Comparison of ENCODE assay signal across 11 cellular contexts in genomic region chr16:85384831-85385462, GRCh38.
A peak's percentile ranks its signal among the peaks of the same experiment; 100 is the strongest.
DNase-seq lines count a peak whose midpoint lies in the region; ATAC-seq and TF ChIP-seq lines count a peak whose summit lies in the region.
"Had no signal": no experiment of that assay in that cellular context is flagged by ENCODE, and none has a peak within 500 bp of the region (broad histone marks: within the 10 kb centered on the region; RNA-seq: fewer than 3 reads in every experiment).

No MANE protein-coding gene starts in this region.

- H3K27ac ChIP-seq in C4-2B (peak overlapping the region; percentile 72), right lobe of liver (no peak overlapping the region), OCI-LY7 (ENCODE audit: low read depth, low read length, poor library complexity, severe bottlenecking) (no peak overlapping the region)

- H3K9me3 ChIP-seq in right lobe of liver (no peaks in the 10 kb centered on the region), OCI-LY7 (ENCODE audit: low read length) (no peaks in the 10 kb centered on the region)

- no peaks in the 10 kb centered on the region for H3K79me2 ChIP-seq in OCI-LY7 (ENCODE audit: insufficient read depth, low read depth, low read length)

- H3K4me1 ChIP-seq in right lobe of liver, result peaks cover 0 to 6% (median 0%) of the 10 kb centered on the region in 4 donors
- no peaks in the 10 kb centered on the region for H3K4me1 ChIP-seq in OCI-LY7 (ENCODE audit: insufficient read depth, low read length, poor library complexity, severe bottlenecking)

- H3K36me3 ChIP-seq in right lobe of liver, result no peaks in the 10 kb centered on the region
- H3K36me3 ChIP-seq in OCI-LY7 (ENCODE audit: insufficient read depth, low read length), result no peaks in the 10 kb centered on the region

- peak; percentile 64 for ATAC-seq in WTC11
- ATAC-seq in right lobe of liver, result no peak
- no peak for ATAC-seq in activated CD8-positive, alpha-beta memory T cell treated with anti-CD3 and anti-CD28 coated beads, Interleukin-2, amount 10 ng/mL, durations not matched to agents 7 days and 5 days
- ATAC-seq: stimulated activated naive B cell treated with anti-CD40 and anti-IgM and Interleukin-4, amounts not matched to agents 10 μg/mL and 1 μg/mL and 100 μg/mL, for 72 hours had no signal

- BruUV-seq in OCI-LY7 (replicated peaks; lab: Mats Ljungman, UMichigan), result no TSS peak

- TF ChIP-seq CTCF in C4-2B (conservative IDR thresholded peaks at IDR 0.05), result no peak
- TF ChIP-seq CTCF in WTC11 (IDR thresholded peaks at IDR 0.05), result no peak
- no peak for TF ChIP-seq CTCF in right lobe of liver (IDR thresholded peaks at IDR 0.05)
- no peak for TF ChIP-seq CTCF in OCI-LY7 (conservative IDR thresholded peaks at IDR 0.05; ENCODE audit: low read length)

- H3K9me2 ChIP-seq in OCI-LY7 (ENCODE audit: insufficient read depth, low read length), result no peaks in the 10 kb centered on the region

- WGBS in right lobe of liver (ENCODE audit: insufficient coverage, low coverage, low lambda C conversion rate, missing lambda C conversion rate), result 70% methylated on average over 2 of the region's 20 CpGs

- POLR2A ChIA-PET in WTC11 (lab: Charles Lee), result no interaction called here
- POLR2A ChIA-PET in OCI-LY7 (lab: Charles Lee), result no interaction called here

- H3K9me3 Mint-ChIP-seq in WTC11, result no peaks in the 10 kb centered on the region
- H3K9me3 Mint-ChIP-seq in activated CD8-positive, alpha-beta memory T cell treated with anti-CD3 and anti-CD28 coated beads, Interleukin-2, amount 10 ng/mL, durations not matched to agents 7 days and 5 days (ENCODE audit: low read depth), result no peaks in the 10 kb centered on the region

- H3K4me3 ChIP-seq in right lobe of liver, result no peak overlapping the region
- H3K4me3 ChIP-seq in OCI-LY7 (ENCODE audit: low read depth, low read length, poor library complexity, severe bottlenecking), result no peak overlapping the region
- H3K4me3 ChIP-seq: skin epidermis had no signal

- DNase-seq in NCI-H1694 (lab: John Stamatoyannopoulos, UW), result peak; percentile 38
- peak; percentile 46 for DNase-seq in WTC11 (ENCODE audit: low spot score)
- peak in 2 of 3 donors; percentile 14 to 44 for DNase-seq in right lobe of liver
- DNase-seq in OCI-LY7 (ENCODE audit: low spot score), result no peak
- DNase-seq in HCEC 1CT, result no peak
- no peak for DNase-seq in activated CD8-positive, alpha-beta memory T cell treated with anti-CD3 and anti-CD28 coated beads, Interleukin-2, amount 10 ng/mL, durations not matched to agents 7 days and 5 days
- no peak for DNase-seq in kidney glomerular epithelial cell (lab: John Stamatoyannopoulos, UW)
- DNase-seq: NCI-H446; stimulated activated naive B cell treated with anti-CD40 and anti-IgM and Interleukin-4, amounts not matched to agents 10 μg/mL and 1 μg/mL and 100 μg/mL, for 72 hours had no signal

- H3K27me3 Mint-ChIP-seq in WTC11 (ENCODE audit: low read depth), result no peaks in the 10 kb centered on the region
- H3K27me3 Mint-ChIP-seq in activated CD8-positive, alpha-beta memory T cell treated with anti-CD3 and anti-CD28 coated beads, Interleukin-2, amount 10 ng/mL, durations not matched to agents 7 days and 5 days, result peaks cover 1% of the 10 kb centered on the region

- H3K27me3 ChIP-seq in right lobe of liver, result no peaks in the 10 kb centered on the region

- H4K20me1 ChIP-seq in OCI-LY7 (ENCODE audit: insufficient read depth, low read length), result no peaks in the 10 kb centered on the region

- no peak overlapping the region for H3K27ac Mint-ChIP-seq in WTC11
- no peak overlapping the region for H3K27ac Mint-ChIP-seq in activated CD8-positive, alpha-beta memory T cell treated with anti-CD3 and anti-CD28 coated beads, Interleukin-2, amount 10 ng/mL, durations not matched to agents 7 days and 5 days
- H3K27ac Mint-ChIP-seq: stimulated activated naive B cell treated with anti-CD40 and anti-IgM and Interleukin-4, amounts not matched to agents 10 μg/mL and 1 μg/mL and 100 μg/mL, for 72 hours had no signal

- H3K4me1 Mint-ChIP-seq in WTC11, result peaks cover 10% of the 10 kb centered on the region
- H3K4me1 Mint-ChIP-seq in activated CD8-positive, alpha-beta memory T cell treated with anti-CD3 and anti-CD28 coated beads, Interleukin-2, amount 10 ng/mL, durations not matched to agents 7 days and 5 days, result no peaks in the 10 kb centered on the region

- no peak overlapping the region for H3K4me3 Mint-ChIP-seq in WTC11
- no peak overlapping the region for H3K4me3 Mint-ChIP-seq in activated CD8-positive, alpha-beta memory T cell treated with anti-CD3 and anti-CD28 coated beads, Interleukin-2, amount 10 ng/mL, durations not matched to agents 7 days and 5 days
- H3K4me3 Mint-ChIP-seq: stimulated activated naive B cell treated with anti-CD40 and anti-IgM and Interleukin-4, amounts not matched to agents 10 μg/mL and 1 μg/mL and 100 μg/mL, for 72 hours had no signal

- no peaks in the 10 kb centered on the region for H3K36me3 Mint-ChIP-seq in WTC11
- H3K36me3 Mint-ChIP-seq in activated CD8-positive, alpha-beta memory T cell treated with anti-CD3 and anti-CD28 coated beads, Interleukin-2, amount 10 ng/mL, durations not matched to agents 7 days and 5 days, result no peaks in the 10 kb centered on the region
- H3K36me3 Mint-ChIP-seq: stimulated activated naive B cell treated with anti-CD40 and anti-IgM and Interleukin-4, amounts not matched to agents 10 μg/mL and 1 μg/mL and 100 μg/mL, for 72 hours had no signal

- no peak for TF ChIP-seq POLR2A in right lobe of liver (IDR thresholded peaks at IDR 0.05)

- intact Hi-C loops in right lobe of liver (cut with DNase I), result no loop called here
- intact Hi-C loops in OCI-LY7 (cut with micrococcal nuclease; ENCODE audit: unreplicated experiment), result no loop called here

- H3K4me2 ChIP-seq in OCI-LY7 (ENCODE audit: low read length), result no peak overlapping the region

- CTCF ChIA-PET in WTC11 (lab: Charles Lee), result interaction anchor here (1.0 to 1.7 kb wide), 5 partner anchors 14 to 88 kb away, joined by 3 to 6 read pairs (median 3); no protein-coding TSS in a partner anchor
- CTCF ChIA-PET in OCI-LY7 (lab: Charles Lee; ENCODE audit: unreplicated experiment), result interaction anchor here (0.6 kb wide), 1 partner anchor 304 kb away, joined by 3 read pairs; the partner anchor contains the start of gene GINS2
- CTCF ChIA-PET in activated CD8-positive, alpha-beta memory T cell treated with anti-CD3 and anti-CD28 coated beads, Interleukin-2, amount 10 ng/mL, durations not matched to agents 7 days and 5 days (lab: Charles Lee), result no interaction called here

- H2AFZ ChIP-seq in OCI-LY7 (ENCODE audit: low read length), result no peak overlapping the region

TF ChIP-seq in WTC11, 78 proteins besides CTCF, POLR2A, EP300 and RAD21:
- TF ChIP-seq CREB1 (CRISPR knock-in tag; IDR thresholded peaks at IDR 0.05) (no peak), E2F5 (CRISPR knock-in tag; IDR thresholded peaks at IDR 0.05) (no peak), NFYB (CRISPR knock-in tag; conservative IDR thresholded peaks at IDR 0.05; ENCODE audit: low read depth) (0 out of 2 replicates have a peak, but pooled peaks have one; percentile 25), USF1 (CRISPR knock-in tag; IDR thresholded peaks at IDR 0.05) (no peak), JUN (CRISPR knock-in tag; IDR thresholded peaks at IDR 0.05) (no peak), PREB (CRISPR knock-in tag; IDR thresholded peaks at IDR 0.05; ENCODE audit: borderline replicate concordance) (no peak)

Comparison
In these comparisons a context has a peak if more than half of its experiments do, and no peak if none do; other contexts are left out.
1. DNase-seq: peak in NCI-H1694 (single experiment), WTC11 (single experiment) and right lobe of liver (2 of 3); none in OCI-LY7 (single experiment), HCEC 1CT (single experiment), activated CD8-positive, alpha-beta memory T cell treated with anti-CD3 and anti-CD28 coated beads, Interleukin-2, amount 10 ng/mL, durations not matched to agents 7 days and 5 days (single experiment) and kidney glomerular epithelial cell (single experiment).